ENCODE assay signal across 29 cellular contexts in the genomic region with DNA sequence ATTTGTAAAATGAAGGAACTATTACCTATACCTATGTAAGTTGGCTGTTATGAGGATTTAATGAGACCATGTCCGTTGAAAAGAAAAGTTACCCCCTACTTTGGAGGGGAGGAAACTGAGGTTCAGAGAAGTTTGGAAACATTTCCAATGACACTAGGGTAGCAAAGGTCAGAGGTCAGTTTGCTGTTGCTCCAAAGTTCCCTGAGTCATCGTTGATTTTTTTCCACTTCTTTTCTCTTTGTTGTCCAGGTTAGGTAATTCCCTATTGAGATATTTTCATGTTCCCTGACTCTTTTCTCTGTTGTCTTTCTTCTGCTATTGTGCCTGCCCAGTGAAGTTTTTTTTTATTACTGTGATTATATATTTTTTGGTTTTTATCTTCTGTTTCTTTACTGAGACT.
"Had no signal": no experiment of that assay in that cellular context is flagged by ENCODE, and none has a peak within 500 bp of the region (broad histone marks: within the 10 kb centered on the region; RNA-seq: fewer than 3 reads in every experiment).

No MANE protein-coding gene starts in this region.

- H3K27ac ChIP-seq: stomach, suprapubic skin, testis, thoracic aorta, thyroid gland, tibial artery, tibial nerve, transverse colon, upper lobe of left lung, upper lobe of right lung, uterus, vagina had no signal

- H3K4me3 Mint-ChIP-seq: stimulated activated effector memory CD8-positive, alpha-beta T cell treated with anti-CD3 and anti-CD28 coated beads, Interleukin-12 subunit alpha, Interleukin-12 subunit beta, amount 100 ng/mL, for 72 hours; stimulated activated memory B cell treated with anti-CD40 and anti-IgM and Interleukin-4, amounts not matched to agents 10 μg/mL and 1 μg/mL and 100 μg/mL, for 72 hours; stimulated activated naive B cell treated with anti-CD40 and anti-IgM and Interleukin-4, amounts not matched to agents 10 μg/mL and 1 μg/mL and 100 μg/mL, for 72 hours; stimulated activated naive CD8-positive, alpha-beta T cell treated with anti-CD3 and anti-CD28 coated beads, Interleukin-15, amount 100 ng/mL, for 72 hours; stimulated activated naive CD8-positive, alpha-beta T cell treated with anti-CD3 and anti-CD28 coated beads, Interleukin-15, Interleukin-2, amounts not matched to agents 100 ng/mL and 50 ng/mL, for 24 hours; type B pancreatic cell had no signal

- H3K4me1 ChIP-seq: stomach, suprapubic skin, testis, thyroid gland, transverse colon, upper lobe of left lung, upper lobe of right lung, uterus, vagina had no signal

- FAIRE-seq: urothelium cell line had no signal

- ATAC-seq: stimulated activated effector memory CD8-positive, alpha-beta T cell treated with anti-CD3 and anti-CD28 coated beads, Interleukin-12 subunit alpha, Interleukin-12 subunit beta, amount 100 ng/mL, for 72 hours; stimulated activated memory B cell treated with anti-CD40 and anti-IgM and Interleukin-4, amounts not matched to agents 10 μg/mL and 1 μg/mL and 100 μg/mL, for 72 hours; stimulated activated naive B cell treated with anti-CD40 and anti-IgM and Interleukin-4, amounts not matched to agents 10 μg/mL and 1 μg/mL and 100 μg/mL, for 72 hours; stimulated activated naive CD8-positive, alpha-beta T cell treated with anti-CD3 and anti-CD28 coated beads, Interleukin-15, amount 100 ng/mL, for 72 hours; stimulated activated naive CD8-positive, alpha-beta T cell treated with anti-CD3 and anti-CD28 coated beads, Interleukin-15, Interleukin-2, amounts not matched to agents 100 U/mL and 50 U/mL, for 24 hours; upper lobe of right lung had no signal

- H3K4me3 ChIP-seq: stomach, suprapubic skin, testis, thoracic aorta, thyroid gland, tibial artery, tibial nerve, transverse colon, upper lobe of left lung, upper lobe of right lung, uterus, vagina had no signal

- DNase-seq: stimulated activated CD4-positive, alpha-beta T cell treated with anti-CD3 and anti-CD28 coated beads, Interleukin-2, amount 100 ng/mL, for 48 hours; stimulated activated CD4-positive, alpha-beta T cell treated with anti-CD3 and anti-CD28 coated beads, Interleukin-4, amount 100 ng/mL, for 1 hour; stimulated activated CD4-positive, alpha-beta T cell treated with anti-CD3 and anti-CD28 coated beads, Interleukin-4, amount 100 ng/mL, for 24 hours; stimulated activated CD4-positive, alpha-beta T cell treated with anti-CD3 and anti-CD28 coated beads, Interleukin-4, amount 100 ng/mL, for 4 hours; stimulated activated CD8-positive, alpha-beta memory T cell treated with anti-CD3 and anti-CD28 coated beads, Interleukin-4, amount 100 ng/mL, for 48 hours; stimulated activated naive B cell treated with anti-CD40 and anti-IgM and Interleukin-4, amounts not matched to agents 10 μg/mL and 1 μg/mL and 100 μg/mL, for 72 hours; stimulated activated naive CD4-positive, alpha-beta T cell; stimulated activated naive CD4-positive, alpha-beta T cell treated with Interleukin-2 at 50 U/mL for 16 hours; stimulated activated naive CD8-positive, alpha-beta T cell treated with anti-CD3 and anti-CD28 coated beads, Interleukin-15, amount 100 ng/mL, for 72 hours; stimulated activated naive CD8-positive, alpha-beta T cell treated with anti-CD3 and anti-CD28 coated beads, Interleukin-15, Interleukin-2, amounts not matched to agents 100 U/mL and 50 U/mL, for 24 hours; stomach; substantia nigra; testis; thyroid gland; transverse colon; trophoblast cell; upper lobe of left lung; uterus had no signal

- H3K9me3 ChIP-seq: stomach, suprapubic skin, testis, thoracic aorta, thyroid gland, transverse colon, upper lobe of left lung, upper lobe of right lung, uterus, vagina had no signal

- H3K27me3 Mint-ChIP-seq: stimulated activated naive CD8-positive, alpha-beta T cell treated with anti-CD3 and anti-CD28 coated beads, Interleukin-15, Interleukin-2, amounts not matched to agents 100 ng/mL and 50 ng/mL, for 24 hours had no signal

- H3K36me3 ChIP-seq: stomach, suprapubic skin, thoracic aorta, thyroid gland, tibial artery, tibial nerve, transverse colon, upper lobe of left lung, upper lobe of right lung, uterus, vagina had no signal

- H3K27ac Mint-ChIP-seq: stimulated activated effector memory CD8-positive, alpha-beta T cell treated with anti-CD3 and anti-CD28 coated beads, Interleukin-12 subunit alpha, Interleukin-12 subunit beta, amount 100 ng/mL, for 72 hours; stimulated activated memory B cell treated with anti-CD40 and anti-IgM and Interleukin-4, amounts not matched to agents 10 μg/mL and 1 μg/mL and 100 μg/mL, for 72 hours; stimulated activated naive B cell treated with anti-CD40 and anti-IgM and Interleukin-4, amounts not matched to agents 10 μg/mL and 1 μg/mL and 100 μg/mL, for 72 hours; stimulated activated naive CD8-positive, alpha-beta T cell treated with anti-CD3 and anti-CD28 coated beads, Interleukin-15, Interleukin-2, amounts not matched to agents 100 ng/mL and 50 ng/mL, for 24 hours; type B pancreatic cell had no signal

- H3K36me3 Mint-ChIP-seq: stimulated activated effector memory CD8-positive, alpha-beta T cell treated with anti-CD3 and anti-CD28 coated beads, Interleukin-12 subunit alpha, Interleukin-12 subunit beta, amount 100 ng/mL, for 72 hours; type B pancreatic cell had no signal

- H3K27me3 ChIP-seq: testis, thyroid gland, tibial nerve, transverse colon, upper lobe of left lung, uterus, vagina had no signal

- H3K4me1 Mint-ChIP-seq: stimulated activated effector memory CD8-positive, alpha-beta T cell treated with anti-CD3 and anti-CD28 coated beads, Interleukin-12 subunit alpha, Interleukin-12 subunit beta, amount 100 ng/mL, for 72 hours; stimulated activated memory B cell treated with anti-CD40 and anti-IgM and Interleukin-4, amounts not matched to agents 10 μg/mL and 1 μg/mL and 100 μg/mL, for 72 hours; stimulated activated naive CD8-positive, alpha-beta T cell treated with anti-CD3 and anti-CD28 coated beads, Interleukin-15, amount 100 ng/mL, for 72 hours had no signal
